8 cellular contexts compared by ENCODE assay signal in genomic region chr14:93333631-93334095, GRCh38. TPM values are rescaled to one million over a fixed set of nuclear protein-coding genes. Genes with fewer than 3 reads are reported as not detected.
DNase-seq lines count a peak whose midpoint lies in the region; ATAC-seq and TF ChIP-seq lines count a peak whose summit lies in the region.

No MANE protein-coding gene starts in this region.

- peaks cover 4% of the 10 kb centered on the region for H3K9me3 Mint-ChIP-seq in mesothelial cell of epicardium

- H3K27ac Mint-ChIP-seq in mesothelial cell of epicardium = peak overlapping the region; percentile 97

- H3K36me3 ChIP-seq in A673 (ENCODE audit: insufficient read depth, low read length, poor library complexity, severe bottlenecking) (no peaks in the 10 kb centered on the region), HUES64 (ENCODE audit: insufficient read depth, low read length) (no peaks in the 10 kb centered on the region), breast epithelium (no peaks in the 10 kb centered on the region)

- H3K9me3 ChIP-seq in A673 (ENCODE audit: low read depth, low read length, poor library complexity, severe bottlenecking) = peaks cover 8% of the 10 kb centered on the region
- peaks cover 13% of the 10 kb centered on the region for H3K9me3 ChIP-seq in HUES64 (ENCODE audit: insufficient read depth, low read depth, low read length)
- H3K9me3 ChIP-seq in breast epithelium = no peaks in the 10 kb centered on the region

- H3K27me3 Mint-ChIP-seq in mesothelial cell of epicardium (ENCODE audit: low read depth) = no peaks in the 10 kb centered on the region

- H3K4me1 Mint-ChIP-seq in mesothelial cell of epicardium = peaks cover 30% of the 10 kb centered on the region

- peaks cover 2% of the 10 kb centered on the region for H3K36me3 Mint-ChIP-seq in mesothelial cell of epicardium

- ATAC-seq in GM21447 (IDR thresholded peaks at IDR 0.05; ENCODE audit: unreplicated experiment) = no peak
- no peak for ATAC-seq in GM19328 (IDR thresholded peaks at IDR 0.05; ENCODE audit: unreplicated experiment)
- ATAC-seq in GM21529 (IDR thresholded peaks at IDR 0.05; ENCODE audit: unreplicated experiment) = no peak

- no peak for TF ChIP-seq CTCF in A673 (conservative IDR thresholded peaks at IDR 0.05; ENCODE audit: low read depth, low read length)
- TF ChIP-seq CTCF in breast epithelium (IDR thresholded peaks at IDR 0.05) = no peak
- no peak for TF ChIP-seq CTCF in mesothelial cell of epicardium (IDR thresholded peaks at IDR 0.05; ENCODE audit: unreplicated experiment)

- peak overlapping the region; percentile 91 for H3K4me3 Mint-ChIP-seq in mesothelial cell of epicardium

- H3K27ac ChIP-seq in A673 (ENCODE audit: low read depth, low read length, poor library complexity, severe bottlenecking) = peak overlapping the region; percentile 95
- H3K27ac ChIP-seq in HUES64 (ENCODE audit: low read depth, low read length) = peak overlapping the region; percentile 46; the same call in 1 of the 2 replicates
- H3K27ac ChIP-seq in breast epithelium = peak overlapping the region; percentile 95 to 99

- no TSS peak for BruUV-seq in A673 (replicated peaks; lab: Mats Ljungman, UMichigan)

- intact Hi-C loops in A673 (cut with micrococcal nuclease; ENCODE audit: unreplicated experiment) = no loop called here
- intact Hi-C loops in breast epithelium (cut with DNase I; ENCODE audit: low total_unique reads) = no loop called here

- peak overlapping the region; percentile 90 for H3K4me3 ChIP-seq in A673 (ENCODE audit: low read depth, low read length, poor library complexity, severe bottlenecking)
- peak overlapping the region; percentile 72 for H3K4me3 ChIP-seq in HUES64 (ENCODE audit: low read length)
- peak overlapping the region; percentile 71 to 97 (median 91) for H3K4me3 ChIP-seq in breast epithelium

- WGBS in HUES64 = 24% methylated on average over 7 of the region's 7 CpGs

- CTCF ChIA-PET in A673 (lab: Charles Lee) = no interaction called here

- H3K4me1 ChIP-seq in A673 (ENCODE audit: insufficient read depth, low read length, poor library complexity, severe bottlenecking) = peaks cover 7% of the 10 kb centered on the region
- H3K4me1 ChIP-seq in HUES64 (ENCODE audit: insufficient read depth, low read length) = peaks cover 38% of the 10 kb centered on the region
- peaks cover 9 to 18% of the 10 kb centered on the region in 2 donors for H3K4me1 ChIP-seq in breast epithelium

- no peak for DNase-seq in A673 (ENCODE audit: low spot score)
- no peak for DNase-seq in breast epithelium (ENCODE audit: low spot score in 2 of 2)
- DNase-seq in mesothelial cell of epicardium (ENCODE audit: low spot score in 2 of 2, unreplicated experiment in 2 of 2) = no peak
- DNase-seq in DMS114 treated with DMSO at 0.1 percent for 48 hours (lab: John Stamatoyannopoulos, UW; ENCODE audit: unreplicated experiment) = no peak

- no peak for TF ChIP-seq POLR2A in breast epithelium (IDR thresholded peaks at IDR 0.05)

- peak overlapping the region; percentile 71 for H3K9ac ChIP-seq in HUES64 (ENCODE audit: low read depth, low read length)

- POLR2A ChIA-PET in A673 (lab: Charles Lee; ENCODE audit: low non-redundant PET) = no interaction called here

- H3K27me3 ChIP-seq in A673 (replicated peaks; ENCODE audit: insufficient read depth, low read depth, low read length, poor library complexity) = no peaks in the 10 kb centered on the region
- no peaks in the 10 kb centered on the region for H3K27me3 ChIP-seq in HUES64 (ENCODE audit: insufficient read depth, low read length)
- H3K27me3 ChIP-seq in breast epithelium = no peaks in the 10 kb centered on the region

RNA-seq across cellular contexts. Expression of gene BTBD7, which starts 0.8 kb away (rescaled TPM):
- total RNA-seq in A673 (2021) (52.8 and 60.9 TPM in 2 replicates), breast epithelium (10 to 100 TPM; 19.7 to 32.8 (median 26.5) TPM), mesothelial cell of epicardium (52.1 to 58.4 TPM (median 52.3 TPM) in 3 replicates)
- polyA plus RNA-seq in HUES64 (2013, experiment 1 of 2) = 17.4 TPM
- 17.2 TPM for polyA plus RNA-seq in HUES64 (2013, experiment 2 of 2)

RNA-seq across cellular contexts. Expression of gene COX8C, which starts 13.3 kb away (rescaled TPM):
- 0.66 TPM in 1 of 2 replicates, not detected in the other for total RNA-seq in A673 (2021)
- polyA plus RNA-seq in HUES64 (2013, experiment 1 of 2) = not detected
- polyA plus RNA-seq in HUES64 (2013, experiment 2 of 2) = not detected
- not detected for total RNA-seq in breast epithelium
- 0.73 to 1.2 TPM in 2 of 3 replicates, not detected in the other for total RNA-seq in mesothelial cell of epicardium

Comparison
In these comparisons a context has a peak if more than half of its experiments do, and no peak if none do; other contexts are left out.
1. H3K27ac ChIP-seq: peak in every context shown above with its lines; median percentile 97 in breast epithelium; 95 in A673; 46 in HUES64.